Comparison of ENCODE assay signal across 2 cellular contexts in genomic region chr9:137194909-137195308, GRCh38.
TF ChIP-seq lines count a peak whose summit lies in the region.

No MANE protein-coding gene starts in this region.

TF ChIP-seq in HCT116, 20 proteins besides CTCF, POLR2A, EP300 and RAD21:
- TF ChIP-seq ZBTB33 (IDR thresholded peaks at IDR 0.05; ENCODE audit: extremely low read depth, insufficient replicate concordance, low read length) (no peak), YY1 (IDR thresholded peaks at IDR 0.05; ENCODE audit: extremely low read depth, insufficient replicate concordance, low read depth, low read length) (no peak), FOSL1 (IDR thresholded peaks at IDR 0.05; ENCODE audit: low read depth) (no peak), EGR1 (IDR thresholded peaks at IDR 0.05; ENCODE audit: low read depth) (no peak), ZNF274 (IDR thresholded peaks at IDR 0.05; ENCODE audit: low read depth, low read length) (no peak), ATF3 (IDR thresholded peaks at IDR 0.05) (no peak), ELF1 (IDR thresholded peaks at IDR 0.05; ENCODE audit: borderline replicate concordance, low read depth) (no peak), MAX (IDR thresholded peaks at IDR 0.05) (no peak), SP1 (IDR thresholded peaks at IDR 0.05; ENCODE audit: low read depth) (no peak), ZFX (IDR thresholded peaks at IDR 0.05) (no peak), CEBPB (IDR thresholded peaks at IDR 0.05; ENCODE audit: low read depth) (no peak)

TF ChIP-seq in H1, 55 proteins besides CTCF, POLR2A, EP300 and RAD21:
- no peak for TF ChIP-seq BACH1 (IDR thresholded peaks at IDR 0.05; ENCODE audit: low read length)
- no peak for TF ChIP-seq CBX8 (IDR thresholded peaks at IDR 0.05; ENCODE audit: borderline replicate concordance, low read depth, low read length)
- TF ChIP-seq PHF8 (conservative IDR thresholded peaks at IDR 0.05; ENCODE audit: low read depth, low read length), result no peak
- no peak for TF ChIP-seq SIX5 (IDR thresholded peaks at IDR 0.05; ENCODE audit: low read depth, low read length)
- no peak for TF ChIP-seq NANOG (IDR thresholded peaks at IDR 0.05; ENCODE audit: insufficient read depth, low read depth, low read length, poor library complexity, severe bottlenecking)
